In genomic region chr3:55443346-55443745, GRCh38 we compare ENCODE assay signal across 26 cellular contexts. TPM values are rescaled to one million over a fixed set of nuclear protein-coding genes. Genes with fewer than 3 reads are reported as not detected.
DNase-seq lines count a peak whose midpoint lies in the region; ATAC-seq, FAIRE-seq and TF ChIP-seq lines count a peak whose summit lies in the region.
"Had no signal": no experiment of that assay in that cellular context is flagged by ENCODE, and none has a peak within 500 bp of the region (broad histone marks: within the 10 kb centered on the region; RNA-seq: fewer than 3 reads in every experiment).

No MANE protein-coding gene starts in this region.

- peaks cover 5% of the 10 kb centered on the region for H3K4me1 Mint-ChIP-seq in neural progenitor cell
- H3K4me1 Mint-ChIP-seq: CD14-positive monocyte; CD8-positive, alpha-beta memory T cell had no signal

- H3K9me3 Mint-ChIP-seq in neural progenitor cell = no peaks in the 10 kb centered on the region
- H3K9me3 Mint-ChIP-seq: CD4-positive, alpha-beta T cell; HFFc6 had no signal

- H4K20me1 ChIP-seq in neural progenitor cell (ENCODE audit: low read depth) = no peaks in the 10 kb centered on the region
- H4K20me1 ChIP-seq: BLaER1 treated with 17β-estradiol and CSF1 and Interleukin-3, amounts not matched to agents 10 nM and 100 nM had no signal

- H2AFZ ChIP-seq in neural progenitor cell (replicated peaks) = no peak overlapping the region
- H2AFZ ChIP-seq: GM23248 had no signal

- H3K27ac ChIP-seq in right atrium auricular region (no peak overlapping the region), coronary artery (no peak overlapping the region), neural progenitor cell (no peak overlapping the region)
- H3K27ac ChIP-seq in effector memory CD4-positive, alpha-beta T cell (ENCODE audit: insufficient read depth, low read length, poor library complexity, severe bottlenecking) = no peak overlapping the region
- H3K27ac ChIP-seq: A549; BLaER1 treated with 17β-estradiol and CSF1 and Interleukin-3, amounts not matched to agents 10 nM and 100 nM; GM23248 had no signal

- H3K4me1 ChIP-seq in right atrium auricular region (no peaks in the 10 kb centered on the region), neural progenitor cell (no peaks in the 10 kb centered on the region)
- H3K4me1 ChIP-seq in effector memory CD4-positive, alpha-beta T cell (ENCODE audit: control insufficient read depth, insufficient read depth, low read length, poor library complexity, severe bottlenecking) = no peaks in the 10 kb centered on the region
- H3K4me1 ChIP-seq: A549; BE2C; BLaER1 treated with 17β-estradiol and CSF1 and Interleukin-3, amounts not matched to agents 10 nM and 100 nM; HAP-1 had no signal

- no peak for ATAC-seq in left ventricle myocardium superior
- ATAC-seq: A549 had no signal

- no peak overlapping the region for H3K4me3 Mint-ChIP-seq in neural progenitor cell
- H3K4me3 Mint-ChIP-seq: CD14-positive monocyte; CD4-positive, alpha-beta T cell; CD8-positive, alpha-beta memory T cell; HFFc6 had no signal

- H3K27me3 ChIP-seq in right atrium auricular region (no peaks in the 10 kb centered on the region), neural progenitor cell (no peaks in the 10 kb centered on the region)
- H3K27me3 ChIP-seq in effector memory CD4-positive, alpha-beta T cell (replicated peaks; ENCODE audit: control insufficient read depth, insufficient read depth, low read length, poor library complexity, severe bottlenecking) = no peaks in the 10 kb centered on the region
- H3K27me3 ChIP-seq: BE2C; BLaER1 treated with 17β-estradiol and CSF1 and Interleukin-3, amounts not matched to agents 10 nM and 100 nM had no signal

- no peak for FAIRE-seq in GM19239 (lab: Jason Lieb, UNC)
- FAIRE-seq: A549, GM12891, GM18507, H54 had no signal

- H3F3A ChIP-seq in neural progenitor cell (ENCODE audit: low read depth) = no peaks in the 10 kb centered on the region

- H3K4me3 ChIP-seq in right atrium auricular region (no peak overlapping the region), coronary artery (no peak overlapping the region), neural progenitor cell (no peak overlapping the region)
- H3K4me3 ChIP-seq in effector memory CD4-positive, alpha-beta T cell (ENCODE audit: insufficient read depth, low read depth, low read length, poor library complexity, severe bottlenecking) = no peak overlapping the region
- H3K4me3 ChIP-seq: A549; BLaER1 treated with 17β-estradiol and CSF1 and Interleukin-3, amounts not matched to agents 10 nM and 100 nM; GM23248; HAP-1 had no signal

- peaks cover 2% of the 10 kb centered on the region for H3K27me3 Mint-ChIP-seq in neural progenitor cell (ENCODE audit: insufficient read depth, low read depth)
- H3K27me3 Mint-ChIP-seq: CD4-positive, alpha-beta T cell; CD8-positive, alpha-beta memory T cell had no signal

- H3K36me3 ChIP-seq in right atrium auricular region = no peaks in the 10 kb centered on the region
- no peaks in the 10 kb centered on the region for H3K36me3 ChIP-seq in neural progenitor cell
- no peaks in the 10 kb centered on the region for H3K36me3 ChIP-seq in effector memory CD4-positive, alpha-beta T cell (ENCODE audit: control insufficient read depth, insufficient read depth, low read length)
- H3K36me3 ChIP-seq: BE2C; BLaER1 treated with 17β-estradiol and CSF1 and Interleukin-3, amounts not matched to agents 10 nM and 100 nM; HAP-1 had no signal

- no peaks in the 10 kb centered on the region for H3K36me3 Mint-ChIP-seq in neural progenitor cell
- H3K36me3 Mint-ChIP-seq: CD14-positive monocyte; CD8-positive, alpha-beta memory T cell had no signal

- H3K9me3 ChIP-seq in right atrium auricular region (no peaks in the 10 kb centered on the region), neural progenitor cell (ENCODE audit: low read depth) (no peaks in the 10 kb centered on the region)
- H3K9me3 ChIP-seq in effector memory CD4-positive, alpha-beta T cell (ENCODE audit: control insufficient read depth, low read length) = no peaks in the 10 kb centered on the region
- H3K9me3 ChIP-seq: A549; BE2C; BLaER1 treated with 17β-estradiol and CSF1 and Interleukin-3, amounts not matched to agents 10 nM and 100 nM; HAP-1 had no signal

- TF ChIP-seq CTCF in right atrium auricular region (IDR thresholded peaks at IDR 0.05) (no peak), coronary artery (IDR thresholded peaks at IDR 0.05) (no peak), neural progenitor cell (IDR thresholded peaks at IDR 0.05) (no peak)

- no peak overlapping the region for H3K9ac ChIP-seq in neural progenitor cell
- H3K9ac ChIP-seq: BLaER1 treated with 17β-estradiol and CSF1 and Interleukin-3, amounts not matched to agents 10 nM and 100 nM; GM23248 had no signal

- no peak overlapping the region for H3K4me2 ChIP-seq in neural progenitor cell
- H3K4me2 ChIP-seq: A549; BLaER1 treated with 17β-estradiol and CSF1 and Interleukin-3, amounts not matched to agents 10 nM and 100 nM had no signal

- intact Hi-C loops in left ventricle myocardium superior (cut with micrococcal nuclease) = no loop called here

- H3K79me2 ChIP-seq in neural progenitor cell (ENCODE audit: low read depth) = no peaks in the 10 kb centered on the region

- DNase-seq in right atrium auricular region (ENCODE audit: low spot score) = peak; percentile 7
- no peak for DNase-seq in left ventricle myocardium superior
- peak; percentile 57 for DNase-seq in coronary artery (ENCODE audit: low spot score)
- no peak for DNase-seq in neural progenitor cell (ENCODE audit: low spot score)
- no peak for DNase-seq in effector CD4-positive, alpha-beta T cell
- DNase-seq in effector memory CD4-positive, alpha-beta T cell = no peak
- DNase-seq in GM19239 (ENCODE audit: insufficient read length, low spot score) = no peak
- DNase-seq: 8988T; ACHN; AML-193; BE2C; Calu3; CD4-positive, alpha-beta T cell; CD8-positive, alpha-beta memory T cell; DMS53; DMS79 treated with DMSO at 0.1 percent for 48 hours; GF-D8; GM23248; HFFc6 had no signal

- H3K27ac Mint-ChIP-seq in neural progenitor cell = peak overlapping the region; percentile 18
- H3K27ac Mint-ChIP-seq: CD14-positive monocyte; CD4-positive, alpha-beta T cell; CD8-positive, alpha-beta memory T cell; HFFc6 had no signal

RNA-seq across cellular contexts. Expression of gene WNT5A, which starts 43.8 kb away (rescaled TPM):
- 1 to 10 TPM; 2.8 to 8.0 TPM for total RNA-seq in right atrium auricular region
- total RNA-seq in left ventricle myocardium superior = 4.2 TPM
- 3.3 and 5.5 TPM in 2 replicates for total RNA-seq in neural progenitor cell (ENCODE audit: low replicate concordance)
- total RNA-seq: CD8-positive, alpha-beta memory T cell had no signal

Comparison
In these comparisons a context has a peak if more than half of its experiments do, and no peak if none do; other contexts are left out.
1. DNase-seq: peak in right atrium auricular region (single experiment) and coronary artery (single experiment); none in left ventricle myocardium superior (single experiment), neural progenitor cell (single experiment), effector CD4-positive, alpha-beta T cell (single experiment), effector memory CD4-positive, alpha-beta T cell (0 of 3) and GM19239 (single experiment).